ENCODE assay signal across 8 cellular contexts in genomic region chr19:3275583-3276340, GRCh38. TPM values are rescaled to one million over a fixed set of nuclear protein-coding genes. Genes with fewer than 3 reads are reported as not detected.
DNase-seq lines count a peak whose midpoint lies in the region; ATAC-seq and TF ChIP-seq lines count a peak whose summit lies in the region.

No MANE protein-coding gene starts in this region.

- peaks cover 15% of the 10 kb centered on the region for H3K4me1 ChIP-seq in CD4-positive, alpha-beta memory T cell (ENCODE audit: insufficient read depth, low read length)
- no peaks in the 10 kb centered on the region for H3K4me1 ChIP-seq in mucosa of descending colon (ENCODE audit: low read depth)

- CTCF ChIA-PET in CD4-positive, alpha-beta memory T cell (lab: Charles Lee; ENCODE audit: partially characterized antibody) = interaction anchor here (0.6 to 2.2 kb wide), 8 partner anchors 9 to 829 kb away, joined by 3 to 13 read pairs (median 4); no protein-coding TSS in a partner anchor

- peak overlapping the region; percentile 47 to 78 for H3K4me3 ChIP-seq in CD4-positive, alpha-beta memory T cell (ENCODE audit: low read length in 2 of 2)
- H3K4me3 ChIP-seq in mucosa of descending colon = no peak overlapping the region

- peaks cover 0 to 2% (median 0%) of the 10 kb centered on the region in 8 donors for H3K9me3 Mint-ChIP-seq in CD4-positive, alpha-beta memory T cell
- H3K9me3 Mint-ChIP-seq in effector memory CD8-positive, alpha-beta T cell = no peaks in the 10 kb centered on the region

- no peaks in the 10 kb centered on the region for H3K27me3 ChIP-seq in CD4-positive, alpha-beta memory T cell (ENCODE audit: insufficient read depth, low read length)

- peak overlapping the region; percentile 80 to 93 (median 86) for H3K4me3 Mint-ChIP-seq in CD4-positive, alpha-beta memory T cell
- H3K4me3 Mint-ChIP-seq in effector memory CD8-positive, alpha-beta T cell = peak overlapping the region; percentile 83 to 84

- no peaks in the 10 kb centered on the region for H3K36me3 ChIP-seq in CD4-positive, alpha-beta memory T cell (ENCODE audit: insufficient read depth, low read length)
- H3K36me3 ChIP-seq in mucosa of descending colon (ENCODE audit: low read depth) = no peaks in the 10 kb centered on the region

- peak; percentile 90 to 97 (median 92) for DNase-seq in CD4-positive, alpha-beta memory T cell
- peak; percentile 94 for DNase-seq in HK-2 (ENCODE audit: unreplicated experiment)
- peak; percentile 63 for DNase-seq in NOMO-1 treated with DMSO at 0.1 percent for 48 hours (lab: John Stamatoyannopoulos, UW; ENCODE audit: unreplicated experiment)
- peak; percentile 72 to 84 for DNase-seq in activated CD8-positive, alpha-beta memory T cell treated with anti-CD3 and anti-CD28 coated beads for 4 hours (ENCODE audit: low read depth in 2 of 2)
- peak; percentile 85 to 87 (median 87) for DNase-seq in effector memory CD8-positive, alpha-beta T cell
- peak; percentile 92 to 93 (median 93) for DNase-seq in mucosa of descending colon
- DNase-seq in stimulated activated CD8-positive, alpha-beta memory T cell treated with anti-CD3 and anti-CD28 coated beads, Interleukin-4, amount 100 ng/mL, for 4 hours (ENCODE audit: low read depth in 2 of 2, low spot score in 1 of 2) = peak; percentile 65 to 74

- intact Hi-C loops in CD4-positive, alpha-beta memory T cell (cut with micrococcal nuclease) = loop anchor here (1.0 to 5.0 kb wide), 2 partner anchors 10 to 297 kb away; partner anchors contain the start of gene HMG20B
- intact Hi-C loops in mucosa of descending colon (cut with DNase I, micrococcal nuclease) = no loop called here

- peak; percentile 18 for TF ChIP-seq CTCF in mucosa of descending colon (IDR thresholded peaks at IDR 0.05)

- POLR2A ChIA-PET in CD4-positive, alpha-beta memory T cell (lab: Charles Lee; ENCODE audit: partially characterized antibody) = interaction anchor here (0.5 to 1.7 kb wide), 6 partner anchors 9 to 1513 kb away, joined by 3 to 6 read pairs (median 4); no protein-coding TSS in a partner anchor

- H3K27me3 Mint-ChIP-seq in CD4-positive, alpha-beta memory T cell = peaks cover 12% of the 10 kb centered on the region in 2 donors
- H3K27me3 Mint-ChIP-seq in effector memory CD8-positive, alpha-beta T cell = peaks cover 0 to 17% of the 10 kb centered on the region in 2 donors

- ATAC-seq in effector memory CD8-positive, alpha-beta T cell (replicated peaks) = peak; percentile 85
- ATAC-seq in mucosa of descending colon (peak; percentile 88), HG03039 (IDR thresholded peaks at IDR 0.05; ENCODE audit: unreplicated experiment) (no peak)

- no peaks in the 10 kb centered on the region for H3K9me3 ChIP-seq in CD4-positive, alpha-beta memory T cell (ENCODE audit: control insufficient read depth in 1 of 2, low read length in 2 of 2)
- peaks cover 5% of the 10 kb centered on the region for H3K9me3 ChIP-seq in mucosa of descending colon

- H3K36me3 Mint-ChIP-seq in CD4-positive, alpha-beta memory T cell = peaks cover 0 to 3% of the 10 kb centered on the region in 2 donors
- H3K36me3 Mint-ChIP-seq in effector memory CD8-positive, alpha-beta T cell (ENCODE audit: insufficient read depth) = peaks cover 5% of the 10 kb centered on the region

- peaks cover 7 to 22% (median 16%) of the 10 kb centered on the region in 4 donors for H3K4me1 Mint-ChIP-seq in CD4-positive, alpha-beta memory T cell
- peaks cover 7 to 13% of the 10 kb centered on the region in 2 donors for H3K4me1 Mint-ChIP-seq in effector memory CD8-positive, alpha-beta T cell (ENCODE audit: low read depth in 2 of 2)

- H3K27ac ChIP-seq in CD4-positive, alpha-beta memory T cell (ENCODE audit: low read depth, low read length) = peak overlapping the region; percentile 23

- peak overlapping the region; percentile 70 to 93 (median 86) for H3K27ac Mint-ChIP-seq in CD4-positive, alpha-beta memory T cell
- peak overlapping the region; percentile 62 to 70 for H3K27ac Mint-ChIP-seq in effector memory CD8-positive, alpha-beta T cell

RNA-seq across cellular contexts. Expression of gene CELF5, which starts 51.3 kb away (rescaled TPM):
- under 1 TPM; 0.44 to 0.64 TPM for total RNA-seq in CD4-positive, alpha-beta memory T cell
- polyA plus RNA-seq in CD4-positive, alpha-beta memory T cell = under 1 TPM in 1 of 2 donors, not detected in 1; 0.32 TPM
- total RNA-seq in mucosa of descending colon = 1 to 10 TPM in 1 of 3 donors, under 1 TPM in 2; 0.75 to 2.7 (median 0.79) TPM
